Comparison of ENCODE assay signal across 30 cellular contexts in the genomic region with DNA sequence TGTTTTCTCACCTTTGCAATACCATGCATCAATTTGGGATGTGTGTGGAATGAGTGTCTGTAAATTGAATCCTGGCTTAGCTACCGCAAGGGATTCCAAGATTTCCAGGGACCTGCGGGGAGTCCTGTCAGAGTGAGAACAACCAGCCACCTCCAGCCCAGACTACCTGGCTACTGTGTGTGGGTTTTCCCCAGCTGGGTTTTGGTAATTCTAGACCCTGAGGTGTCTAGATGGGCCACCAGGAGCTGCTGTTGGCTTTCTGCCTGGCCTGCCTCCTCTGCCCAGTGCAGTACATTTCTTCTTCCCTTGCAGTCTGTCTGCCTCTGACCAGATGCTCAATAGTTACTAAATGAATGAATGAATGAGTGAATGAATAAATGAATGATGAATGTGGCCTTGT. TPM values are rescaled to one million over a fixed set of nuclear protein-coding genes. Genes with fewer than 3 reads are reported as not detected.
"Had no signal": no experiment of that assay in that cellular context is flagged by ENCODE, and none has a peak within 500 bp of the region (broad histone marks: within the 10 kb centered on the region; RNA-seq: fewer than 3 reads in every experiment).

No MANE protein-coding gene starts in this region.

- H3K27ac Mint-ChIP-seq: activated B cell treated with CpG ODN at 0.5 μM for 24 hours; activated CD4-positive, alpha-beta memory T cell treated with anti-CD3 and anti-CD28 coated beads, Interleukin-2, amount 10 ng/mL, durations not matched to agents 7 days and 5 days; activated naive CD4-positive, alpha-beta T cell treated with anti-CD3 and anti-CD28 coated beads, Interleukin-2, amount 50 U/mL, for 24 hours; activated T-cell treated with anti-CD3 and anti-CD28 coated beads, Interleukin-2, amount 50 U/mL, for 24 hours; activated T-helper 2 cell treated with anti-CD3 and anti-CD28 coated beads, Interferon-gamma antibody, Interleukin-2, Interleukin-4, amounts not matched to agents 10 μg/mL and 5 μg/mL and 100 μg/mL, durations not matched to agents 14 hours and 24 hours and 36 hours; brain had no signal

- DNase-seq: activated B cell treated with CpG ODN at 0.5 μM for 24 hours; activated CD4-positive, alpha-beta memory T cell treated with anti-CD3 and anti-CD28 coated beads, Interleukin-2, amount 10 ng/mL, durations not matched to agents 7 days and 5 days; activated CD4-positive, alpha-beta T cell treated with anti-CD3 and anti-CD28 coated beads for 4 hours; activated CD4-positive, CD25-positive, alpha-beta regulatory T cell treated with anti-CD3 and anti-CD28 coated beads, Interleukin-2, amount 50 U/mL, for 72 hours; activated gamma-delta T cell; activated naive CD4-positive, alpha-beta T cell treated with Interleukin-2 at 50 U/mL for 16 hours; activated T-cell treated with anti-CD3 and anti-CD28 coated beads, Interleukin-2, amount 50 U/mL, for 24 hours; anterior cingulate cortex; caudate nucleus; cerebellar nuclear complex; colonic mucosa; Karpas-422; NCI-H1105; NCI-H1417 treated with DMSO at 0.1 percent for 48 hours; NCI-H187 treated with DMSO at 0.1 percent for 48 hours; NCI-H2081; NCI-H2171 treated with DMSO at 0.1 percent for 48 hours; NCI-H2227 treated with DMSO at 0.1 percent for 48 hours; NCI-H446; NCI-H524; PC-9; Right ventricle myocardium superior; SW 1271; T-helper 1 cell; T-helper 2 cell; T-helper 9 cell had no signal

- H3K4me1 ChIP-seq: colonic mucosa had no signal

- H3K4me3 Mint-ChIP-seq: activated B cell treated with CpG ODN at 0.5 μM for 24 hours; activated CD4-positive, alpha-beta memory T cell treated with anti-CD3 and anti-CD28 coated beads, Interleukin-2, amount 10 ng/mL, durations not matched to agents 7 days and 5 days; activated naive CD4-positive, alpha-beta T cell treated with anti-CD3 and anti-CD28 coated beads, Interleukin-2, amount 50 U/mL, for 24 hours; activated T-cell treated with anti-CD3 and anti-CD28 coated beads, Interleukin-2, amount 50 U/mL, for 24 hours; brain had no signal

- H2AFZ ChIP-seq: PC-9 had no signal

- H3K27me3 ChIP-seq: colonic mucosa had no signal

- H3K4me3 ChIP-seq: colonic mucosa, PC-9 had no signal

- H3K9me3 Mint-ChIP-seq: activated B cell treated with CpG ODN at 0.5 μM for 24 hours; activated CD4-positive, alpha-beta memory T cell treated with anti-CD3 and anti-CD28 coated beads, Interleukin-2, amount 10 ng/mL, durations not matched to agents 7 days and 5 days; activated naive CD4-positive, alpha-beta T cell treated with anti-CD3 and anti-CD28 coated beads, Interleukin-2, amount 50 U/mL, for 24 hours; activated T-cell treated with anti-CD3 and anti-CD28 coated beads, Interleukin-2, amount 50 U/mL, for 24 hours; activated T-helper 2 cell treated with anti-CD3 and anti-CD28 coated beads, Interferon-gamma antibody, Interleukin-2, Interleukin-4, amounts not matched to agents 10 μg/mL and 5 μg/mL and 100 μg/mL, durations not matched to agents 14 hours and 24 hours and 36 hours had no signal

- H3K9me3 ChIP-seq: colonic mucosa had no signal

- H3K4me1 Mint-ChIP-seq: activated B cell treated with CpG ODN at 0.5 μM for 24 hours; activated naive CD4-positive, alpha-beta T cell treated with anti-CD3 and anti-CD28 coated beads, Interleukin-2, amount 50 U/mL, for 24 hours had no signal

- H3K36me3 Mint-ChIP-seq: activated naive CD4-positive, alpha-beta T cell treated with anti-CD3 and anti-CD28 coated beads, Interleukin-2, amount 50 U/mL, for 24 hours; brain had no signal

- H3K27ac ChIP-seq: colonic mucosa, PC-9, VCaP had no signal

- H3K4me2 ChIP-seq: PC-9 had no signal

RNA-seq across cellular contexts. Expression of gene CORO2B, which starts 32.5 kb away (rescaled TPM):
- total RNA-seq: activated CD4-positive, alpha-beta memory T cell treated with anti-CD3 and anti-CD28 coated beads, Interleukin-2, amount 10 ng/mL, durations not matched to agents 7 days and 5 days had no signal
